8 cellular contexts compared by ENCODE assay signal in the genomic region with DNA sequence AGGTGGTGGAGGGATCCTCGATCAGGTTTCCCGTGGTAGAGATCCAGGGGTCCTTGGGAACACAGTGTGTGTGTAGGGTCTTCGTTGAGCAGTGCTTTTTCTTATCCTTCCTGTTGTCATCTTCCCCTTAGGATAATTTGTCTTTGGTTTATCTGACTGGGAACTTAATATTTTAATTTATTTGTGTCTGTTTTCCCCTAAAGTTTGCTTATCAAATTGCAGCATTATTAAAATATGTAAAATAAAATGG. TPM values are rescaled to one million over a fixed set of nuclear protein-coding genes. Genes with fewer than 3 reads are reported as not detected.
DNase-seq lines count a peak whose midpoint lies in the region; ATAC-seq, FAIRE-seq and TF ChIP-seq lines count a peak whose summit lies in the region.

No MANE protein-coding gene starts in this region.

- TF ChIP-seq CTCF in left ventricle myocardium inferior (IDR thresholded peaks at IDR 0.05; ENCODE audit: borderline replicate concordance) (no peak), bronchial epithelial cell (IDR thresholded peaks at IDR 0.05; ENCODE audit: insufficient read depth, low read length, severe bottlenecking) (no peak)

- intact Hi-C loops in left ventricle myocardium inferior (cut with micrococcal nuclease) (no loop called here), left ventricle myocardium superior (cut with micrococcal nuclease) (no loop called here), aorta (cut with DNase I) (loop anchor here (2.0 to 10.0 kb wide), 6 partner anchors 34 to 119 kb away; partner anchors contain the start of genes REXO2 (in 2 of the 2) and NNMT (in 1 of the 2))

- FAIRE-seq in bronchial epithelial cell (lab: Jason Lieb, UNC) = no peak

- H3K36me3 ChIP-seq in left ventricle myocardium inferior (peaks cover 9% of the 10 kb centered on the region), bronchial epithelial cell (ENCODE audit: control insufficient read depth, insufficient read depth, low read length) (peaks cover 3% of the 10 kb centered on the region), aorta (ENCODE audit: control insufficient read depth in 1 of 2, insufficient read depth in 2 of 2, low read length in 1 of 2) (no peaks in the 10 kb centered on the region)

- WGBS in aorta, 2 donors = 0 to 1% methylated on average over 3 of the region's 3 CpGs

- H3K4me3 ChIP-seq in left ventricle myocardium inferior (peak overlapping the region; percentile 84), bronchial epithelial cell (ENCODE audit: low read depth, low read length) (peak overlapping the region; percentile 62), mononuclear cell (ENCODE audit: low read length) (peak overlapping the region; percentile 91), aorta (ENCODE audit: low read length in 2 of 2) (peak overlapping the region; percentile 82 to 84)

- no peak for DNase-seq in left ventricle myocardium inferior
- DNase-seq in left ventricle myocardium superior = no peak
- DNase-seq in bronchial epithelial cell (ENCODE audit: low read depth) = no peak
- no peak for DNase-seq in aorta
- no peak for DNase-seq in islet precursor cell
- no peak for DNase-seq in mesenteric fat pad (ENCODE audit: low spot score)

- ATAC-seq in left ventricle myocardium superior = no peak
- no peak for ATAC-seq in aorta (ENCODE audit: low FRiP score)
- ATAC-seq in GM21825 (IDR thresholded peaks at IDR 0.05; ENCODE audit: unreplicated experiment) = no peak

- no peaks in the 10 kb centered on the region for H3K9me3 ChIP-seq in left ventricle myocardium inferior (replicated peaks)
- H3K9me3 ChIP-seq in mononuclear cell (ENCODE audit: low read depth, low read length) = no peaks in the 10 kb centered on the region
- no peaks in the 10 kb centered on the region for H3K9me3 ChIP-seq in aorta (ENCODE audit: control insufficient read depth, low read length)

- H3K27me3 ChIP-seq in left ventricle myocardium inferior (ENCODE audit: low read depth) = no peaks in the 10 kb centered on the region
- H3K27me3 ChIP-seq in bronchial epithelial cell (ENCODE audit: control insufficient read depth, insufficient read depth, low read length) = no peaks in the 10 kb centered on the region
- H3K27me3 ChIP-seq in mononuclear cell (ENCODE audit: insufficient read depth, low read length) = no peaks in the 10 kb centered on the region
- no peaks in the 10 kb centered on the region for H3K27me3 ChIP-seq in aorta (ENCODE audit: control insufficient read depth in 1 of 2, insufficient read depth in 2 of 2, low read length in 1 of 2)

- peak overlapping the region; percentile 98 for H3K27ac ChIP-seq in left ventricle myocardium inferior (replicated peaks)
- peak overlapping the region; percentile 79 to 94 for H3K27ac ChIP-seq in aorta (ENCODE audit: low read depth in 1 of 2, low read length in 2 of 2)

- peaks cover 85% of the 10 kb centered on the region for H3K4me1 ChIP-seq in left ventricle myocardium inferior
- H3K4me1 ChIP-seq in mononuclear cell (ENCODE audit: insufficient read depth, low read length) = peaks cover 25% of the 10 kb centered on the region
- H3K4me1 ChIP-seq in aorta (ENCODE audit: control insufficient read depth in 1 of 2, insufficient read depth in 2 of 2, low read length in 2 of 2) = peaks cover 1 to 4% of the 10 kb centered on the region in 2 donors

RNA-seq across cellular contexts. Expression of gene RBM7, which starts 0.4 kb away (rescaled TPM):
- total RNA-seq in left ventricle myocardium inferior = 20.9 TPM
- 20.4 TPM for total RNA-seq in left ventricle myocardium superior
- 36.4 and 37.9 TPM in 2 replicates for total RNA-seq in bronchial epithelial cell
- total RNA-seq in mononuclear cell = 98.5 TPM
- 10 to 100 TPM; 37.1 to 37.9 TPM for total RNA-seq in aorta
- 10 to 100 TPM; 19.9 to 22.3 TPM for polyA plus RNA-seq in aorta
- 29.5 TPM for total RNA-seq in mesenteric fat pad

RNA-seq across cellular contexts. Expression of gene C11orf71, which starts 0.6 kb away (rescaled TPM):
- total RNA-seq in left ventricle myocardium inferior = 10.5 TPM
- total RNA-seq in left ventricle myocardium superior = 9.4 TPM
- 2.1 and 3.5 TPM in 2 replicates for total RNA-seq in bronchial epithelial cell
- 8.8 TPM for total RNA-seq in mononuclear cell
- 1 to 10 TPM; 4.4 to 4.9 TPM for total RNA-seq in aorta
- polyA plus RNA-seq in aorta = 1 to 10 TPM; 4.4 to 6.1 TPM
- total RNA-seq in mesenteric fat pad = 6.6 TPM

RNA-seq across cellular contexts. Expression of gene REXO2, which starts 38.4 kb away (rescaled TPM):
- total RNA-seq in left ventricle myocardium inferior = 182 TPM
- 161 TPM for total RNA-seq in left ventricle myocardium superior
- total RNA-seq in bronchial epithelial cell = 143 and 160 TPM in 2 replicates
- 23.7 TPM for total RNA-seq in mononuclear cell
- 100 to 1,000 TPM; 103 to 109 TPM for total RNA-seq in aorta
- 100 to 1,000 TPM in 1 of 2 donors, 10 to 100 TPM in 1; 96.3 to 105 TPM for polyA plus RNA-seq in aorta
- 85.9 TPM for total RNA-seq in mesenteric fat pad

Comparison
In these comparisons a context has a peak if more than half of its experiments do, and no peak if none do; other contexts are left out.
1. intact Hi-C loops: an anchor here in aorta (2.0 to 10.0 kb wide); none called in left ventricle myocardium inferior and left ventricle myocardium superior.